In genomic region chr5:139277171-139277570, GRCh38 we compare ENCODE assay signal across 11 cellular contexts. TPM values are rescaled to one million over a fixed set of nuclear protein-coding genes. Genes with fewer than 3 reads are reported as not detected.
DNase-seq lines count a peak whose midpoint lies in the region; ATAC-seq and TF ChIP-seq lines count a peak whose summit lies in the region.
"Had no signal": no experiment of that assay in that cellular context is flagged by ENCODE, and none has a peak within 500 bp of the region (broad histone marks: within the 10 kb centered on the region; RNA-seq: fewer than 3 reads in every experiment).

No MANE protein-coding gene starts in this region.

- no peak for ATAC-seq in activated T-cell treated with anti-CD3 and anti-CD28 coated beads, Interleukin-2, amount 50 U/mL, for 72 hours (replicated peaks in 1 of 2)
- ATAC-seq in stimulated activated memory B cell treated with anti-CD40 and anti-IgM and Interleukin-4, amounts not matched to agents 10 μg/mL and 1 μg/mL and 100 μg/mL, for 72 hours = no peak
- no peak for ATAC-seq in left colon
- ATAC-seq: lower lobe of right lung had no signal

- H3K4me1 ChIP-seq in NT2/D1 (ENCODE audit: insufficient read depth, insufficient read length) = peaks cover 4% of the 10 kb centered on the region

- TF ChIP-seq CTCF in GM10248 (IDR thresholded peaks at IDR 0.05; ENCODE audit: control extremely low read depth, extremely low read depth, low read depth, missing control alignments) = no peak

- CTCF ChIA-PET in GM10248 (lab: Yijun Ruan, JAX) = interaction anchor here (0.6 to 3.6 kb wide), 7 partner anchors 11 to 487 kb away, joined by 3 to 15 read pairs (median 8); no protein-coding TSS in a partner anchor

- H3K4me3 Mint-ChIP-seq in activated T-cell treated with anti-CD3 and anti-CD28 coated beads, Interleukin-2, amount 50 U/mL, for 72 hours = peak overlapping the region; percentile 72 to 95
- H3K4me3 Mint-ChIP-seq in stimulated activated memory B cell treated with anti-CD40 and anti-IgM and Interleukin-4, amounts not matched to agents 10 μg/mL and 1 μg/mL and 100 μg/mL, for 72 hours = peak overlapping the region; percentile 55

- H3K27me3 ChIP-seq in NT2/D1 (ENCODE audit: insufficient read depth, insufficient read length) = no peaks in the 10 kb centered on the region

- peaks cover 77% of the 10 kb centered on the region for H3K36me3 ChIP-seq in NT2/D1 (ENCODE audit: insufficient read depth, insufficient read length, low read length)

- no peaks in the 10 kb centered on the region for H3K27me3 Mint-ChIP-seq in activated T-cell treated with anti-CD3 and anti-CD28 coated beads, Interleukin-2, amount 50 U/mL, for 72 hours (ENCODE audit: low read depth)
- no peaks in the 10 kb centered on the region for H3K27me3 Mint-ChIP-seq in stimulated activated memory B cell treated with anti-CD40 and anti-IgM and Interleukin-4, amounts not matched to agents 10 μg/mL and 1 μg/mL and 100 μg/mL, for 72 hours

- H3K4me3 ChIP-seq in NT2/D1 (ENCODE audit: insufficient read length, low read depth) = peak overlapping the region; percentile 48
- H3K4me3 ChIP-seq: lower lobe of right lung had no signal

- peaks cover 87% of the 10 kb centered on the region for H3K4me1 Mint-ChIP-seq in activated T-cell treated with anti-CD3 and anti-CD28 coated beads, Interleukin-2, amount 50 U/mL, for 72 hours (ENCODE audit: low read depth)
- peaks cover 52% of the 10 kb centered on the region for H3K4me1 Mint-ChIP-seq in stimulated activated memory B cell treated with anti-CD40 and anti-IgM and Interleukin-4, amounts not matched to agents 10 μg/mL and 1 μg/mL and 100 μg/mL, for 72 hours

- H3K9ac ChIP-seq in NT2/D1 (ENCODE audit: insufficient read length, low read depth) = peak overlapping the region; percentile 83

- H3K36me3 Mint-ChIP-seq in activated T-cell treated with anti-CD3 and anti-CD28 coated beads, Interleukin-2, amount 50 U/mL, for 72 hours (ENCODE audit: insufficient read depth in 2 of 2) = peaks cover 8 to 21% of the 10 kb centered on the region in 2 donors
- peaks cover 32% of the 10 kb centered on the region for H3K36me3 Mint-ChIP-seq in stimulated activated memory B cell treated with anti-CD40 and anti-IgM and Interleukin-4, amounts not matched to agents 10 μg/mL and 1 μg/mL and 100 μg/mL, for 72 hours

- H3K9me3 Mint-ChIP-seq in activated T-cell treated with anti-CD3 and anti-CD28 coated beads, Interleukin-2, amount 50 U/mL, for 72 hours = no peaks in the 10 kb centered on the region
- H3K9me3 Mint-ChIP-seq in stimulated activated memory B cell treated with anti-CD40 and anti-IgM and Interleukin-4, amounts not matched to agents 10 μg/mL and 1 μg/mL and 100 μg/mL, for 72 hours = no peaks in the 10 kb centered on the region

- peak overlapping the region; percentile 93 for H3K27ac Mint-ChIP-seq in activated T-cell treated with anti-CD3 and anti-CD28 coated beads, Interleukin-2, amount 50 U/mL, for 72 hours
- H3K27ac Mint-ChIP-seq in stimulated activated memory B cell treated with anti-CD40 and anti-IgM and Interleukin-4, amounts not matched to agents 10 μg/mL and 1 μg/mL and 100 μg/mL, for 72 hours = peak overlapping the region; percentile 71

- intact Hi-C loops in left colon (cut with DNase I, micrococcal nuclease) = no loop called here

- H3K9me3 ChIP-seq in NT2/D1 (ENCODE audit: insufficient read depth, low read length) = no peaks in the 10 kb centered on the region
- H3K9me3 ChIP-seq: lower lobe of right lung had no signal

- POLR2A ChIA-PET in GM10248 (lab: Yijun Ruan, JAX) = interaction anchor here (2.2 to 2.3 kb wide), 2 partner anchors 9 to 17 kb away, joined by 11 to 13 read pairs; partner anchors contain the start of gene MATR3

- no peak for DNase-seq in activated T-cell treated with anti-CD3 and anti-CD28 coated beads, Interleukin-2, amount 50 U/mL, for 72 hours
- DNase-seq in activated T-cell treated with anti-CD3 and anti-CD28 coated beads, Interleukin-2, amount 50 U/mL, for 1 hour = no peak
- DNase-seq in NT2/D1 (ENCODE audit: low read depth, low spot score) (no peak), dermis microvascular lymphatic vessel endothelial cell (ENCODE audit: low read depth in 2 of 2) (peak; percentile 81 to 88), left colon (no peak), GM10248 (ENCODE audit: extremely low spot score) (no peak), NOMO-1 treated with DMSO at 0.1 percent for 48 hours (lab: John Stamatoyannopoulos, UW; ENCODE audit: unreplicated experiment) (no peak)
- DNase-seq: lower lobe of right lung, NCI-H2171 treated with DMSO at 0.1 percent for 48 hours, T-helper 9 cell had no signal

RNA-seq across cellular contexts. Expression of gene MATR3, which starts 16.4 kb away (rescaled TPM):
- 100 to 1,000 TPM; 124 to 164 TPM for total RNA-seq in activated T-cell treated with anti-CD3 and anti-CD28 coated beads, Interleukin-2, amount 50 U/mL, for 72 hours
- total RNA-seq in dermis microvascular lymphatic vessel endothelial cell (152 and 212 TPM in 2 replicates), left colon (100 to 1,000 TPM in 1 of 2 donors, 10 to 100 TPM in 1; 98.4 to 106 TPM)

Comparison
In these comparisons a context has a peak if more than half of its experiments do, and no peak if none do; other contexts are left out.
1. DNase-seq: peak in dermis microvascular lymphatic vessel endothelial cell (2 of 2); none in activated T-cell treated with anti-CD3 and anti-CD28 coated beads, Interleukin-2, amount 50 U/mL, for 72 hours (0 of 2), activated T-cell treated with anti-CD3 and anti-CD28 coated beads, Interleukin-2, amount 50 U/mL, for 1 hour (single experiment), NT2/D1 (single experiment), left colon (0 of 2), GM10248 (single experiment) and NOMO-1 treated with DMSO at 0.1 percent for 48 hours (single experiment).